In the genomic region with DNA sequence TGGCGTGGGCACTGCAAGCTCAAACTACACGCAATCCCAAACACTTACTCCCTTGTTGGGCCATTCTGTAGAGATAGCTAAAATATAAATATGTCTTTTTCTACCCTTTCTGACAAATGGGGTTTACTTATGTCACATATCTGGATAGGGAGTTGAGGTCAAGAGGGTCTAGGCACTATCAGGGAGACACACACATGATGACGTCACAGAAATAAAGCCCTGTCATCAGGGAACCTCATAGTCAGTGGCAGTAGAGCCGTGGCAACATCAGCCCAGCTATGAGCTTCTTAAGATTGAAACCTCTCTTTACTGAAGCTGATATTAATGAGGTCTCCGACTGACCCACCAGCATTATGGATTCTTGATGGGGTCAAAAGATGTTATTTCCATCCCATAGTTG, we compare ENCODE assay signal across 25 cellular contexts.
"Had no signal": no experiment of that assay in that cellular context is flagged by ENCODE, and none has a peak within 500 bp of the region (broad histone marks: within the 10 kb centered on the region; RNA-seq: fewer than 3 reads in every experiment).

No MANE protein-coding gene starts in this region.

- H3K36me3 Mint-ChIP-seq: mesothelial cell of epicardium, naive B cell had no signal

- H3K36me3 ChIP-seq: esophagus squamous epithelium, gastrocnemius medialis, heart right ventricle, left lung, lower lobe of right lung had no signal

- DNase-seq: dermis blood vessel endothelial cell; dorsolateral prefrontal cortex; effector CD4-positive, alpha-beta T cell; effector memory CD4-positive, alpha-beta T cell; esophagus squamous epithelium; foreskin fibroblast; foreskin melanocyte; gastrocnemius medialis; glutamatergic neuron; head of caudate nucleus; heart right ventricle; hippocampal formation; left cardiac atrium; left lung; left ventricle myocardium superior; lower lobe of right lung; mesenchymal stem cell; mucosa of descending colon; naive B cell had no signal

- H3K4me1 Mint-ChIP-seq: mesothelial cell of epicardium, naive B cell had no signal

- H3K4me3 Mint-ChIP-seq: mesothelial cell of epicardium, naive B cell had no signal

- H3K27ac ChIP-seq: coronary artery, dorsolateral prefrontal cortex, esophagus squamous epithelium, gastrocnemius medialis, heart right ventricle, left lung, lower lobe of right lung had no signal

- H3K9me3 ChIP-seq: esophagus squamous epithelium, gastrocnemius medialis, left lung, lower lobe of right lung, mucosa of descending colon had no signal

- H3K4me1 ChIP-seq: esophagus squamous epithelium, gastrocnemius medialis, heart right ventricle, left lung, lower lobe of right lung had no signal

- H3K27me3 ChIP-seq: dorsolateral prefrontal cortex, esophagus squamous epithelium, gastrocnemius medialis, heart right ventricle, left lung had no signal

- FAIRE-seq: endothelial cell of umbilical vein, islet of Langerhans, keratinocyte had no signal

- H3K4me3 ChIP-seq: coronary artery, dorsolateral prefrontal cortex, esophagus squamous epithelium, gastrocnemius medialis, heart right ventricle, left lung, lower lobe of right lung, mucosa of descending colon had no signal

- H3K27ac Mint-ChIP-seq: mesothelial cell of epicardium, naive B cell had no signal

- H3K27me3 Mint-ChIP-seq: naive B cell had no signal

- ATAC-seq: esophagus mucosa, gastrocnemius medialis, heart right ventricle, left cardiac atrium, left lung, left ventricle myocardium superior, lower lobe of right lung, mucosa of descending colon had no signal
